1 cellular context compared by ENCODE assay signal in the genomic region with DNA sequence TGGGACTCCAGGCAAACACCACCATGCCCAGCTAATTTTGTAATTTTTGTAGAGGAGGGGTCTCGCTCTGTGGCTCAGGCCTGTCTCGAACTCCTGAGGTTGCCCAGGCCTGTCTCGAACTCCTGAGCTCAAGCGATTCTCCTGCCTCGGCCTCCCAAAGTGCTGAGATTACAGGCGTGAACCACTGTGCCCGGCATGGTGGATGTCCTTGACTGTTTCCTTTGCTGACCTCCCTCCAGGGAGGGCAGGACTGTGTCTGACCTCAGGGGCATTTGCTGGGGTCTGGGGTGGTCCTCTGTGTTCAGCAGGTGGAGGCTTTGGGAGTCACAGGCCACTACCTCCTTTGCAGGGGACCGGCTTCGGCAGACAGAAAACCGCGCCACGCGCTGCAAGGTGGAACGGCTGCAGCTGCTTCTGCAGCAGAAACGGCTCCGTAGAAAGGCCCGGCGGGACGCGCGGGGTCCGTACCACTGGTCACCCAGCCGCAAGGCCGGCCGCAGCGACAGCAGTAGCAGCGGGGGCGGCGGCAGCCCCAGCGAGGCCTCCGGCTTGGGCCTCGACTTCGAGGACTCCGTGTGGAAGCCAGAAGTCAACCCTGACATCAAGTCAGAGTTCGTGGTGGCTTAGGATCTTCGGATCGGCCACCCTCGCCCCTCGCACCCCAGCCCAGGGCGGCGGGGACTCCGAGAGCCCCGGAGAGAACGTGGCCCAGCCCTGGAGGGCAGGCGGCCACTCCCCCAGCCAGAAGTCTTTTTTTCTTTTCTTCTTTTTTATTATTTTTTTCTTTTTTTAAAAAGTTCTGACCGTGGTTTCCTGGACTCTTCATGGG.
TF ChIP-seq lines count a peak whose summit lies in the region.

No MANE protein-coding gene starts in this region.

TF ChIP-seq in H1, 55 proteins besides CTCF, POLR2A, EP300 and RAD21:
- 0 out of 2 replicates have a peak, but pooled peaks have one; percentile 40 for TF ChIP-seq POLR2AphosphoS5 (IDR thresholded peaks at IDR 0.05; ENCODE audit: low read depth, low read length)
- TF ChIP-seq EZH2 (IDR thresholded peaks at IDR 0.05; ENCODE audit: low read depth, low read length, severe bottlenecking), result no peak
